Comparison of ENCODE assay signal across 12 cellular contexts in genomic region chrX:149946932-149947331, GRCh38. TPM values are rescaled to one million over a fixed set of nuclear protein-coding genes. Genes with fewer than 3 reads are reported as not detected.
"Had no signal": no experiment of that assay in that cellular context is flagged by ENCODE, and none has a peak within 500 bp of the region (broad histone marks: within the 10 kb centered on the region; RNA-seq: fewer than 3 reads in every experiment).

No MANE protein-coding gene starts in this region.

RNA-seq across cellular contexts. Expression of gene HSFX4, which starts 17.6 kb away (rescaled TPM):
- total RNA-seq: activated B cell treated with CpG ODN at 0.5 μM for 24 hours; activated CD4-positive, alpha-beta memory T cell treated with anti-CD3 and anti-CD28 coated beads for 36 hours; activated CD4-positive, alpha-beta memory T cell treated with anti-CD3 and anti-CD28 coated beads, Interleukin-2, amount 10 ng/mL, durations not matched to agents 7 days and 5 days; activated CD4-positive, alpha-beta T cell treated with anti-CD3 and anti-CD28 coated beads for 36 hours; activated CD4-positive, alpha-beta T cell treated with anti-CD3 and anti-CD28 coated beads, Interleukin-2, amount 10 ng/mL, durations not matched to agents 24 days and 14 days; activated CD4-positive, alpha-beta T cell treated with anti-CD3 and anti-CD28 coated beads, Interleukin-2, amount 10 ng/mL, durations not matched to agents 7 days and 5 days; activated CD8-positive, alpha-beta memory T cell treated with anti-CD3 and anti-CD28 coated beads for 36 hours; activated CD8-positive, alpha-beta T cell treated with anti-CD3 and anti-CD28 coated beads for 36 hours; activated CD8-positive, alpha-beta T cell treated with anti-CD3 and anti-CD28 coated beads, Interleukin-2, amount 10 ng/mL, durations not matched to agents 7 days and 5 days; T-helper 1 cell treated with Interleukin-12 subunit alpha and Interleukin-12 subunit beta and Interleukin-4 antibody, amounts not matched to agents 30 ng/mL and 1 ng/mL, for 36 hours; T-helper 2 cell treated with Interferon-gamma antibody and Interleukin-4, amounts not matched to agents 100 ng/mL and 5 ng/mL, for 36 hours; WTC11 had no signal
